In genomic region chr7:50212666-50213621, GRCh38 we compare ENCODE assay signal across 10 cellular contexts.
A peak's percentile ranks its signal among the peaks of the same experiment; 100 is the strongest.
DNase-seq lines count a peak whose midpoint lies in the region; ATAC-seq and TF ChIP-seq lines count a peak whose summit lies in the region.
"Had no signal": no experiment of that assay in that cellular context is flagged by ENCODE, and none has a peak within 500 bp of the region (broad histone marks: within the 10 kb centered on the region; RNA-seq: fewer than 3 reads in every experiment).

No MANE protein-coding gene starts in this region.

- intact Hi-C loops in lower leg skin (cut with DNase I; ENCODE audit: low total_unique reads): no loop called here

- TF ChIP-seq POLR2A in lower leg skin (IDR thresholded peaks at IDR 0.05): no peak

- TF ChIP-seq CTCF in lower leg skin (IDR thresholded peaks at IDR 0.05): no peak

- ATAC-seq in HG03521 (IDR thresholded peaks at IDR 0.05; ENCODE audit: unreplicated experiment) (peak; percentile 43), HG03095 (IDR thresholded peaks at IDR 0.05; ENCODE audit: unreplicated experiment) (no peak)
- ATAC-seq in activated CD8-positive, alpha-beta T cell treated with anti-CD3 and anti-CD28 coated beads, Interleukin-2, amount 10 ng/mL, durations not matched to agents 7 days and 5 days: peak; percentile 66

- no peaks in the 10 kb centered on the region for H3K9me3 Mint-ChIP-seq in activated CD8-positive, alpha-beta T cell treated with anti-CD3 and anti-CD28 coated beads, Interleukin-2, amount 10 ng/mL, durations not matched to agents 7 days and 5 days (ENCODE audit: insufficient read depth)

- peak in 4 of 6 experiments; percentile 14 to 29 (median 22) for DNase-seq in stimulated activated naive CD4-positive, alpha-beta T cell (lab: John Stamatoyannopoulos, UW)
- no peak for DNase-seq in stimulated activated naive CD4-positive, alpha-beta T cell treated with Interleukin-2 at 50 U/mL for 16 hours (lab: John Stamatoyannopoulos, UW)
- DNase-seq in activated CD8-positive, alpha-beta T cell treated with anti-CD3 and anti-CD28 coated beads, Interleukin-2, amount 10 ng/mL, durations not matched to agents 7 days and 5 days: peak; percentile 68
- DNase-seq in putamen (ENCODE audit: low spot score) (no peak), DMS 273 treated with DMSO at 0.1 percent for 48 hours (lab: John Stamatoyannopoulos, UW) (no peak), lower leg skin (ENCODE audit: low spot score in 2 of 2) (no peak)
- DNase-seq: PC-9 had no signal

- peaks cover 19% of the 10 kb centered on the region for H3K36me3 Mint-ChIP-seq in activated CD8-positive, alpha-beta T cell treated with anti-CD3 and anti-CD28 coated beads, Interleukin-2, amount 10 ng/mL, durations not matched to agents 7 days and 5 days (ENCODE audit: low read depth)

- CTCF ChIA-PET in activated CD8-positive, alpha-beta T cell treated with anti-CD3 and anti-CD28 coated beads, Interleukin-2, amount 10 ng/mL, durations not matched to agents 7 days and 5 days (lab: Charles Lee): interaction anchor here (0.9 to 2.6 kb wide), 6 partner anchors 7 to 155 kb away, joined by 3 to 16 read pairs (median 7); no protein-coding TSS in a partner anchor

- WGBS in lower leg skin, 2 donors: 64 to 72% methylated on average over 14 to 15 of the region's 15 CpGs

- H3K4me3 Mint-ChIP-seq in activated CD8-positive, alpha-beta T cell treated with anti-CD3 and anti-CD28 coated beads, Interleukin-2, amount 10 ng/mL, durations not matched to agents 7 days and 5 days: peak overlapping the region; percentile 9

- H3K27me3 Mint-ChIP-seq in activated CD8-positive, alpha-beta T cell treated with anti-CD3 and anti-CD28 coated beads, Interleukin-2, amount 10 ng/mL, durations not matched to agents 7 days and 5 days (ENCODE audit: low read depth): no peaks in the 10 kb centered on the region

- peaks cover 99% of the 10 kb centered on the region for H3K4me1 Mint-ChIP-seq in activated CD8-positive, alpha-beta T cell treated with anti-CD3 and anti-CD28 coated beads, Interleukin-2, amount 10 ng/mL, durations not matched to agents 7 days and 5 days (ENCODE audit: low read depth)

- H3K27ac Mint-ChIP-seq in activated CD8-positive, alpha-beta T cell treated with anti-CD3 and anti-CD28 coated beads, Interleukin-2, amount 10 ng/mL, durations not matched to agents 7 days and 5 days: peak overlapping the region; percentile 94

- POLR2A ChIA-PET in activated CD8-positive, alpha-beta T cell treated with anti-CD3 and anti-CD28 coated beads, Interleukin-2, amount 10 ng/mL, durations not matched to agents 7 days and 5 days (lab: Charles Lee): interaction anchor here (1.1 to 1.5 kb wide), 3 partner anchors 52 to 99 kb away, joined by 4 read pairs; no protein-coding TSS in a partner anchor

- no peak overlapping the region for H3K4me3 ChIP-seq in lower leg skin (ENCODE audit: low read depth, poor library complexity, severe bottlenecking)
- H3K4me3 ChIP-seq: pancreas, PC-9 had no signal

Comparison
In these comparisons a context has a peak if more than half of its experiments do, and no peak if none do; other contexts are left out.
1. DNase-seq: peak in stimulated activated naive CD4-positive, alpha-beta T cell (4 of 6) and activated CD8-positive, alpha-beta T cell treated with anti-CD3 and anti-CD28 coated beads, Interleukin-2, amount 10 ng/mL, durations not matched to agents 7 days and 5 days (single experiment); none in stimulated activated naive CD4-positive, alpha-beta T cell treated with Interleukin-2 at 50 U/mL for 16 hours (single experiment), putamen (single experiment), DMS 273 treated with DMSO at 0.1 percent for 48 hours (single experiment) and lower leg skin (0 of 2).